22 cellular contexts compared by ENCODE assay signal in genomic region chr4:47466061-47466785, GRCh38. TPM values are rescaled to one million over a fixed set of nuclear protein-coding genes. Genes with fewer than 3 reads are reported as not detected.
DNase-seq lines count a peak whose midpoint lies in the region; TF ChIP-seq lines count a peak whose summit lies in the region.
"Had no signal": no experiment of that assay in that cellular context is flagged by ENCODE, and none has a peak within 500 bp of the region (broad histone marks: within the 10 kb centered on the region; RNA-seq: fewer than 3 reads in every experiment).

No MANE protein-coding gene starts in this region.

- H3K27ac ChIP-seq in DOHH2 (ENCODE audit: low read depth, low read length) (peak overlapping the region; percentile 83), SU-DHL-6 (ENCODE audit: low read depth, low read length) (no peak overlapping the region), smooth muscle cell (ENCODE audit: low read depth) (no peak overlapping the region)
- H3K27ac ChIP-seq: A549, BLaER1, SK-N-MC had no signal

- H3K4me1 ChIP-seq in DOHH2 (ENCODE audit: control insufficient read depth, low read length): peaks cover 51% of the 10 kb centered on the region
- H3K4me1 ChIP-seq in smooth muscle cell (ENCODE audit: low read depth): peaks cover 16% of the 10 kb centered on the region
- H3K4me1 ChIP-seq: A549 had no signal

- H3K9me2 ChIP-seq in DOHH2 (replicated peaks; ENCODE audit: control insufficient read depth, low read length) (no peaks in the 10 kb centered on the region), SU-DHL-6 (replicated peaks; ENCODE audit: insufficient read depth, low read length) (no peaks in the 10 kb centered on the region)

- H3K36me3 ChIP-seq in DOHH2 (ENCODE audit: control insufficient read depth, low read length): peaks cover 12% of the 10 kb centered on the region
- H3K36me3 ChIP-seq in SU-DHL-6 (ENCODE audit: low read length): no peaks in the 10 kb centered on the region
- no peaks in the 10 kb centered on the region for H3K36me3 ChIP-seq in smooth muscle cell (ENCODE audit: low read depth)
- H3K36me3 ChIP-seq: BLaER1 had no signal

- H3F3A ChIP-seq in DOHH2 (ENCODE audit: control insufficient read depth, insufficient read depth) (peaks cover 11% of the 10 kb centered on the region), SU-DHL-6 (ENCODE audit: insufficient read depth) (peaks cover 11% of the 10 kb centered on the region), smooth muscle cell (ENCODE audit: low read depth) (no peaks in the 10 kb centered on the region)

- H4K20me1 ChIP-seq in DOHH2 (ENCODE audit: control insufficient read depth, insufficient read depth, low read depth, low read length) (no peaks in the 10 kb centered on the region), SU-DHL-6 (ENCODE audit: low read depth, low read length) (no peaks in the 10 kb centered on the region), smooth muscle cell (ENCODE audit: low read depth) (no peaks in the 10 kb centered on the region)
- H4K20me1 ChIP-seq: BLaER1 had no signal

- 37% methylated on average over 2 of the region's 2 CpGs for WGBS in smooth muscle cell (ENCODE audit: low lambda C conversion rate)

- H3K4me2 ChIP-seq in DOHH2 (ENCODE audit: low read length): peak overlapping the region; percentile 96; the same call in 1 of the 2 replicates
- H3K4me2 ChIP-seq in SU-DHL-6 (ENCODE audit: low read depth, low read length, poor library complexity, severe bottlenecking): no peak overlapping the region
- no peak overlapping the region for H3K4me2 ChIP-seq in smooth muscle cell
- H3K4me2 ChIP-seq: A549, BLaER1 had no signal

- DNase-seq in left kidney (ENCODE audit: low read depth, low spot score) (peak; percentile 31), smooth muscle cell (lab: John Stamatoyannopoulos, UW; ENCODE audit: unreplicated experiment) (no peak), NCI-H2081 (lab: John Stamatoyannopoulos, UW) (no peak), NCI-H1105 treated with DMSO at 0.1 percent for 48 hours (lab: John Stamatoyannopoulos, UW) (no peak)
- DNase-seq in stimulated activated CD4-positive, alpha-beta T cell treated with anti-CD3 and anti-CD28 coated beads, Interleukin-4, amount 100 ng/mL, for 24 hours: no peak
- DNase-seq: CD4-positive, alpha-beta memory T cell; DMS153; EL; IMR-90; MM.1S; NCI-H1092; NCI-H146; NCI-H2029 treated with DMSO at 0.1 percent for 48 hours; NCI-H2171 treated with DMSO at 0.1 percent for 48 hours; NCI-H446 treated with DMSO at 0.1 percent for 48 hours; NCI-H69; SHP77 had no signal

- H3K4me3 ChIP-seq in DOHH2 (ENCODE audit: low read length) (peak overlapping the region; percentile 42; the same call in 1 of the 2 replicates), SU-DHL-6 (ENCODE audit: insufficient read depth, low read length, poor library complexity, severe bottlenecking) (no peak overlapping the region), smooth muscle cell (no peak overlapping the region)
- H3K4me3 ChIP-seq: A549, BLaER1, SK-N-MC had no signal

- peaks cover 6% of the 10 kb centered on the region; the same call in 1 of the 2 replicates for H3K9me3 ChIP-seq in DOHH2 (ENCODE audit: control insufficient read depth, insufficient read depth, low read length)
- no peaks in the 10 kb centered on the region for H3K9me3 ChIP-seq in SU-DHL-6 (ENCODE audit: insufficient read depth, low read length)
- no peaks in the 10 kb centered on the region for H3K9me3 ChIP-seq in smooth muscle cell (replicated peaks; ENCODE audit: low read depth)
- H3K9me3 ChIP-seq: A549, BLaER1 had no signal

- TF ChIP-seq CTCF in DOHH2 (IDR thresholded peaks at IDR 0.05; ENCODE audit: low read depth, low read length, poor library complexity, severe bottlenecking) (no peak), SU-DHL-6 (IDR thresholded peaks at IDR 0.05; ENCODE audit: insufficient read depth, low read length, poor library complexity, severe bottlenecking) (no peak), smooth muscle cell (IDR thresholded peaks at IDR 0.05; ENCODE audit: borderline replicate concordance, insufficient read depth, poor library complexity, severe bottlenecking) (no peak)

- peak overlapping the region; percentile 16 for H2AFZ ChIP-seq in SU-DHL-6 (ENCODE audit: low read depth, low read length, severe bottlenecking)
- H2AFZ ChIP-seq in smooth muscle cell (ENCODE audit: low read depth): peak overlapping the region; percentile 32

- H3K27me3 ChIP-seq in DOHH2 (ENCODE audit: control insufficient read depth, low read length) (no peaks in the 10 kb centered on the region), SU-DHL-6 (ENCODE audit: low read length) (no peaks in the 10 kb centered on the region), smooth muscle cell (ENCODE audit: low read depth) (no peaks in the 10 kb centered on the region)
- H3K27me3 ChIP-seq: BLaER1 had no signal

- H3K9ac ChIP-seq in SU-DHL-6 (ENCODE audit: low read length) (no peak overlapping the region), smooth muscle cell (ENCODE audit: low read depth) (no peak overlapping the region)
- H3K9ac ChIP-seq: BLaER1 had no signal

- H3K79me2 ChIP-seq in DOHH2 (ENCODE audit: control insufficient read depth, low read length) (peaks cover 20% of the 10 kb centered on the region), SU-DHL-6 (ENCODE audit: insufficient read depth, low read length) (peaks cover 19% of the 10 kb centered on the region), smooth muscle cell (ENCODE audit: low read depth) (no peaks in the 10 kb centered on the region)

RNA-seq across cellular contexts. Expression of gene COMMD8, which starts 2.7 kb away (rescaled TPM):
- 35.5 and 51.9 TPM in 2 replicates for total RNA-seq in smooth muscle cell
- 29.0 and 38.5 TPM in 2 replicates for polyA plus RNA-seq in smooth muscle cell

RNA-seq across cellular contexts. Expression of gene ATP10D, which starts 18.9 kb away (rescaled TPM):
- 28.4 and 29.6 TPM in 2 replicates for total RNA-seq in smooth muscle cell
- polyA plus RNA-seq in smooth muscle cell: 8.6 and 9.2 TPM in 2 replicates
